In genomic region chr4:71141125-71141524, GRCh38 we compare ENCODE assay signal across 19 cellular contexts.
A peak's percentile ranks its signal among the peaks of the same experiment; 100 is the strongest.
DNase-seq lines count a peak whose midpoint lies in the region; ATAC-seq and TF ChIP-seq lines count a peak whose summit lies in the region.
"Had no signal": no experiment of that assay in that cellular context is flagged by ENCODE, and none has a peak within 500 bp of the region (broad histone marks: within the 10 kb centered on the region; RNA-seq: fewer than 3 reads in every experiment).

No MANE protein-coding gene starts in this region.

- H3F3A ChIP-seq in neural progenitor cell (ENCODE audit: low read depth) = no peaks in the 10 kb centered on the region

- no peaks in the 10 kb centered on the region for H4K20me1 ChIP-seq in neural progenitor cell (ENCODE audit: low read depth)
- H4K20me1 ChIP-seq: BLaER1 treated with 17β-estradiol and CSF1 and Interleukin-3, amounts not matched to agents 10 nM and 100 nM had no signal

- CTCF ChIA-PET in activated CD4-positive, alpha-beta T cell treated with anti-CD3 and anti-CD28 coated beads for 36 hours (lab: Charles Lee) = no interaction called here
- CTCF ChIA-PET in WTC11 (lab: Charles Lee) = no interaction called here

- H3K9me3 ChIP-seq in neural progenitor cell (ENCODE audit: low read depth) = no peaks in the 10 kb centered on the region
- no peaks in the 10 kb centered on the region for H3K9me3 ChIP-seq in SJCRH30 (replicated peaks)
- H3K9me3 ChIP-seq: BLaER1 treated with 17β-estradiol and CSF1 and Interleukin-3, amounts not matched to agents 10 nM and 100 nM had no signal

- no peak overlapping the region for H3K4me3 ChIP-seq in neural progenitor cell
- H3K4me3 ChIP-seq in SJCRH30 = no peak overlapping the region
- H3K4me3 ChIP-seq: BLaER1 treated with 17β-estradiol and CSF1 and Interleukin-3, amounts not matched to agents 10 nM and 100 nM had no signal

- H3K36me3 ChIP-seq in neural progenitor cell (no peaks in the 10 kb centered on the region), SJCRH30 (no peaks in the 10 kb centered on the region)
- H3K36me3 ChIP-seq: BLaER1 treated with 17β-estradiol and CSF1 and Interleukin-3, amounts not matched to agents 10 nM and 100 nM had no signal

- no peaks in the 10 kb centered on the region for H3K36me3 Mint-ChIP-seq in activated CD4-positive, alpha-beta T cell treated with anti-CD3 and anti-CD28 coated beads for 36 hours (ENCODE audit: low read depth)
- H3K36me3 Mint-ChIP-seq in WTC11 (no peaks in the 10 kb centered on the region), neural progenitor cell (no peaks in the 10 kb centered on the region)
- H3K36me3 Mint-ChIP-seq: activated CD8-positive, alpha-beta memory T cell treated with anti-CD3 and anti-CD28 coated beads, Interleukin-2, amount 10 ng/mL, durations not matched to agents 7 days and 5 days had no signal

- no peak for DNase-seq in activated CD4-positive, alpha-beta T cell treated with anti-CD3 and anti-CD28 coated beads for 36 hours
- no peak for DNase-seq in activated CD4-positive, alpha-beta T cell treated with anti-CD3 and anti-CD28 coated beads for 4 hours
- no peak for DNase-seq in WTC11 (ENCODE audit: low spot score)
- no peak for DNase-seq in neural progenitor cell (ENCODE audit: low spot score)
- DNase-seq in dermis blood vessel endothelial cell = no peak
- no peak for DNase-seq in NCI-H2029 (lab: John Stamatoyannopoulos, UW)
- no peak for DNase-seq in SJCRH30
- DNase-seq: 8988T; activated CD4-positive, CD25-positive, alpha-beta regulatory T cell treated with anti-CD3 and anti-CD28 coated beads, Interleukin-2, amount 50 U/mL, for 72 hours; activated CD8-positive, alpha-beta memory T cell treated with anti-CD3 and anti-CD28 coated beads, Interleukin-2, amount 10 ng/mL, durations not matched to agents 7 days and 5 days; activated effector memory CD4-positive, alpha-beta T cell treated with anti-CD3 and anti-CD28 coated beads, Interleukin-2, amount 50 U/mL, for 16 hours; aorta; cerebellar nuclear complex; DMS153; NCI-H187 treated with DMSO at 0.1 percent for 48 hours; nucleus accumbens; T-helper 9 cell had no signal

- no peaks in the 10 kb centered on the region for H3K27me3 ChIP-seq in neural progenitor cell
- no peaks in the 10 kb centered on the region for H3K27me3 ChIP-seq in SJCRH30
- H3K27me3 ChIP-seq: BLaER1 treated with 17β-estradiol and CSF1 and Interleukin-3, amounts not matched to agents 10 nM and 100 nM had no signal

- POLR2A ChIA-PET in activated CD4-positive, alpha-beta T cell treated with anti-CD3 and anti-CD28 coated beads for 36 hours (lab: Charles Lee) = interaction anchor here (1.2 kb wide), 1 partner anchor 46 kb away, joined by 3 read pairs; no protein-coding TSS in a partner anchor
- POLR2A ChIA-PET in WTC11 (lab: Charles Lee) = no interaction called here

- peaks cover 2% of the 10 kb centered on the region for H3K27me3 Mint-ChIP-seq in activated CD4-positive, alpha-beta T cell treated with anti-CD3 and anti-CD28 coated beads for 36 hours
- H3K27me3 Mint-ChIP-seq in WTC11 (ENCODE audit: low read depth) (peaks cover 3% of the 10 kb centered on the region; the same call in 1 of the 2 replicates), neural progenitor cell (ENCODE audit: insufficient read depth, low read depth) (peaks cover 5% of the 10 kb centered on the region)
- H3K27me3 Mint-ChIP-seq: activated CD8-positive, alpha-beta memory T cell treated with anti-CD3 and anti-CD28 coated beads, Interleukin-2, amount 10 ng/mL, durations not matched to agents 7 days and 5 days had no signal

- TF ChIP-seq CTCF in WTC11 (IDR thresholded peaks at IDR 0.05) (no peak), neural progenitor cell (IDR thresholded peaks at IDR 0.05) (no peak)

- H3K79me2 ChIP-seq in neural progenitor cell (ENCODE audit: low read depth) = no peaks in the 10 kb centered on the region

- H2AFZ ChIP-seq in neural progenitor cell (replicated peaks) = peak overlapping the region; percentile 73

- no peak overlapping the region for H3K9ac ChIP-seq in neural progenitor cell
- H3K9ac ChIP-seq: BLaER1 treated with 17β-estradiol and CSF1 and Interleukin-3, amounts not matched to agents 10 nM and 100 nM had no signal

- no peaks in the 10 kb centered on the region for H3K4me1 ChIP-seq in neural progenitor cell
- H3K4me1 ChIP-seq in SJCRH30 = no peaks in the 10 kb centered on the region
- H3K4me1 ChIP-seq: BLaER1 treated with 17β-estradiol and CSF1 and Interleukin-3, amounts not matched to agents 10 nM and 100 nM had no signal

- intact Hi-C loops in activated CD4-positive, alpha-beta T cell treated with anti-CD3 and anti-CD28 coated beads for 36 hours (cut with DNase I, micrococcal nuclease) = no loop called here

- H3K4me3 Mint-ChIP-seq in activated CD4-positive, alpha-beta T cell treated with anti-CD3 and anti-CD28 coated beads for 36 hours = no peak overlapping the region
- H3K4me3 Mint-ChIP-seq in WTC11 = no peak overlapping the region
- no peak overlapping the region for H3K4me3 Mint-ChIP-seq in neural progenitor cell
- H3K4me3 Mint-ChIP-seq: activated CD8-positive, alpha-beta memory T cell treated with anti-CD3 and anti-CD28 coated beads, Interleukin-2, amount 10 ng/mL, durations not matched to agents 7 days and 5 days had no signal

- no peak overlapping the region for H3K27ac Mint-ChIP-seq in activated CD4-positive, alpha-beta T cell treated with anti-CD3 and anti-CD28 coated beads for 36 hours
- H3K27ac Mint-ChIP-seq in WTC11 (no peak overlapping the region), neural progenitor cell (no peak overlapping the region)
- H3K27ac Mint-ChIP-seq: activated CD8-positive, alpha-beta memory T cell treated with anti-CD3 and anti-CD28 coated beads, Interleukin-2, amount 10 ng/mL, durations not matched to agents 7 days and 5 days had no signal

- peak; percentile 42 for ATAC-seq in activated CD4-positive, alpha-beta T cell treated with anti-CD3 and anti-CD28 coated beads for 36 hours
- ATAC-seq in HG03520 (IDR thresholded peaks at IDR 0.05; ENCODE audit: unreplicated experiment) = peak; percentile 67
- ATAC-seq in WTC11 = no peak
- ATAC-seq: activated CD8-positive, alpha-beta memory T cell treated with anti-CD3 and anti-CD28 coated beads, Interleukin-2, amount 10 ng/mL, durations not matched to agents 7 days and 5 days had no signal

- H3K4me1 Mint-ChIP-seq in activated CD4-positive, alpha-beta T cell treated with anti-CD3 and anti-CD28 coated beads for 36 hours = peaks cover 3% of the 10 kb centered on the region
- no peaks in the 10 kb centered on the region for H3K4me1 Mint-ChIP-seq in WTC11
- no peaks in the 10 kb centered on the region for H3K4me1 Mint-ChIP-seq in neural progenitor cell

- no peaks in the 10 kb centered on the region for H3K9me3 Mint-ChIP-seq in activated CD4-positive, alpha-beta T cell treated with anti-CD3 and anti-CD28 coated beads for 36 hours (ENCODE audit: low read depth)
- H3K9me3 Mint-ChIP-seq in WTC11 (peaks cover 10% of the 10 kb centered on the region), neural progenitor cell (no peaks in the 10 kb centered on the region)

- H3K27ac ChIP-seq in neural progenitor cell (no peak overlapping the region), SJCRH30 (no peak overlapping the region)
- H3K27ac ChIP-seq: BLaER1 treated with 17β-estradiol and CSF1 and Interleukin-3, amounts not matched to agents 10 nM and 100 nM had no signal

- H3K4me2 ChIP-seq in neural progenitor cell = no peak overlapping the region
- H3K4me2 ChIP-seq: BLaER1 treated with 17β-estradiol and CSF1 and Interleukin-3, amounts not matched to agents 10 nM and 100 nM had no signal

TF ChIP-seq in WTC11, 78 proteins besides CTCF, POLR2A, EP300 and RAD21:
- TF ChIP-seq PREB (CRISPR knock-in tag; IDR thresholded peaks at IDR 0.05; ENCODE audit: borderline replicate concordance) (no peak), USF2 (CRISPR knock-in tag; IDR thresholded peaks at IDR 0.05) (0 out of 2 replicates have a peak, but pooled peaks have one; percentile 15)
